14 cellular contexts compared by ENCODE assay signal in genomic region chr4:177124436-177124835, GRCh38.
"Had no signal": no experiment of that assay in that cellular context is flagged by ENCODE, and none has a peak within 500 bp of the region (broad histone marks: within the 10 kb centered on the region; RNA-seq: fewer than 3 reads in every experiment).

No MANE protein-coding gene starts in this region.

- H3K4me3 ChIP-seq: esophagus squamous epithelium, heart right ventricle, mucosa of descending colon, pancreas, smooth muscle cell, uterus had no signal

- ATAC-seq: heart right ventricle; left lobe of liver; mucosa of descending colon; naive thymus-derived CD8-positive, alpha-beta T cell; pancreas; right cardiac atrium had no signal

- H3K36me3 ChIP-seq: esophagus squamous epithelium, heart right ventricle, pancreas, uterus had no signal

- DNase-seq: effector memory CD4-positive, alpha-beta T cell; esophagus squamous epithelium; heart right ventricle; hypothalamus; mucosa of descending colon; naive thymus-derived CD8-positive, alpha-beta T cell; nucleus accumbens; pancreas; right cardiac atrium; stimulated activated CD4-positive, alpha-beta T cell treated with anti-CD3 and anti-CD28 coated beads, Interleukin-2, amount 100 ng/mL, for 48 hours; stimulated activated naive CD4-positive, alpha-beta T cell treated with Interleukin-2 at 50 U/mL for 16 hours; uterus had no signal

- H3K4me1 ChIP-seq: heart right ventricle, pancreas, uterus had no signal

- H3K27me3 ChIP-seq: esophagus squamous epithelium, heart right ventricle, pancreas, uterus had no signal

- H3K27ac ChIP-seq: esophagus squamous epithelium, heart right ventricle, pancreas, uterus had no signal

- H3K4me2 ChIP-seq: smooth muscle cell had no signal

- H3K9me3 ChIP-seq: esophagus squamous epithelium, pancreas, uterus had no signal
